ENCODE assay signal across 2 cellular contexts in the genomic region with DNA sequence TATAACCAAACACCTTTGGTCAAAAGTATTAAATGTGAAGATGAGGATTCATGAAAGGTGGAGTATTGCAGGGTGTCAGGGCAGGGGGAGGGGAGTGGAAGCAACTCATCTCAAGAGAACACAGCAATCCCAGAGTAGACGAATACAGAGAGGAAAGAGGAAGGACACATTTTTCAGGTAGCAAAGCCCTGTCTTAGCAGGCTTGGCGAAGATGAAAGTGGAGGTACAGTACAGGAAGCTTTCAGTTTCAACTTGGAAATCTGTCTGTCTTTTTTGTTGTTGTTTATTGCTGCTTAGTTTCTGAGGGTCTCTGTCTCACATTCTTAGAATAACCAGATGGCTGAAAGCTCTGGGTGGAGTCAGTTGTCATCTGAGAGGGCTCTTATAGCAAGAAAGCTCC.
TF ChIP-seq lines count a peak whose summit lies in the region.

No MANE protein-coding gene starts in this region.

TF ChIP-seq in SK-N-SH, 30 proteins besides CTCF, POLR2A, EP300 and RAD21 (continued from another document):
- TF ChIP-seq, protein P1, sequence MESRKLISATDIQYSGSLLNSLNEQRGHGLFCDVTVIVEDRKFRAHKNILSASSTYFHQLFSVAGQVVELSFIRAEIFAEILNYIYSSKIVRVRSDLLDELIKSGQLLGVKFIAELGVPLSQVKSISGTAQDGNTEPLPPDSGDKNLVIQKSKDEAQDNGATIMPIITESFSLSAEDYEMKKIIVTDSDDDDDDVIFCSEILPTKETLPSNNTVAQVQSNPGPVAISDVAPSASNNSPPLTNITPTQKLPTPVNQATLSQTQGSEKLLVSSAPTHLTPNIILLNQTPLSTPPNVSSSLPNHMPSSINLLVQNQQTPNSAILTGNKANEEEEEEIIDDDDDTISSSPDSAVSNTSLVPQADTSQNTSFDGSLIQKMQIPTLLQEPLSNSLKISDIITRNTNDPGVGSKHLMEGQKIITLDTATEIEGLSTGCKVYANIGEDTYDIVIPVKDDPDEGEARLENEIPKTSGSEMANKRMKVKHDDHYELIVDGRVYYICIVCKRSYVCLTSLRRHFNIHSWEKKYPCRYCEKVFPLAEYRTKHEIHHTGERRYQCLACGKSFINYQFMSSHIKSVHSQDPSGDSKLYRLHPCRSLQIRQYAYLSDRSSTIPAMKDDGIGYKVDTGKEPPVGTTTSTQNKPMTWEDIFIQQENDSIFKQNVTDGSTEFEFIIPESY (IDR thresholded peaks at IDR 0.05; ENCODE audit: borderline replicate concordance, low read depth): no peak
- TF ChIP-seq, protein P2, sequence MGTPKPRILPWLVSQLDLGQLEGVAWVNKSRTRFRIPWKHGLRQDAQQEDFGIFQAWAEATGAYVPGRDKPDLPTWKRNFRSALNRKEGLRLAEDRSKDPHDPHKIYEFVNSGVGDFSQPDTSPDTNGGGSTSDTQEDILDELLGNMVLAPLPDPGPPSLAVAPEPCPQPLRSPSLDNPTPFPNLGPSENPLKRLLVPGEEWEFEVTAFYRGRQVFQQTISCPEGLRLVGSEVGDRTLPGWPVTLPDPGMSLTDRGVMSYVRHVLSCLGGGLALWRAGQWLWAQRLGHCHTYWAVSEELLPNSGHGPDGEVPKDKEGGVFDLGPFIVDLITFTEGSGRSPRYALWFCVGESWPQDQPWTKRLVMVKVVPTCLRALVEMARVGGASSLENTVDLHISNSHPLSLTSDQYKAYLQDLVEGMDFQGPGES (IDR thresholded peaks at IDR 0.05; ENCODE audit: low read depth, low read length): no peak
- TF ChIP-seq TAF1 (IDR thresholded peaks at IDR 0.05; ENCODE audit: borderline replicate concordance, low read depth, low read length) (no peak), RXRA (IDR thresholded peaks at IDR 0.05; ENCODE audit: borderline replicate concordance, low read depth) (no peak), MEF2A (IDR thresholded peaks at IDR 0.05; ENCODE audit: borderline replicate concordance, low read depth) (no peak), FOSL2 (IDR thresholded peaks at IDR 0.05; ENCODE audit: borderline replicate concordance, low read depth) (no peak), FOXJ3 (CRISPR knock-in tag; IDR thresholded peaks at IDR 0.05) (no peak), TEAD4 (IDR thresholded peaks at IDR 0.05; ENCODE audit: borderline replicate concordance, insufficient read depth) (no peak), RCOR1 (IDR thresholded peaks at IDR 0.05; ENCODE audit: low read length) (no peak), YY1 (IDR thresholded peaks at IDR 0.05; ENCODE audit: low read depth) (no peak), CHD2 (IDR thresholded peaks at IDR 0.05; ENCODE audit: low read length, partially characterized antibody) (no peak), TCF12 (IDR thresholded peaks at IDR 0.05) (no peak), NRF1 (IDR thresholded peaks at IDR 0.05; ENCODE audit: low read depth, low read length) (no peak), RFX5 (IDR thresholded peaks at IDR 0.05; ENCODE audit: low read length) (no peak), ELF1 (IDR thresholded peaks at IDR 0.05) (no peak), SMC3 (IDR thresholded peaks at IDR 0.05; ENCODE audit: low read depth, low read length) (no peak)
- TF ChIP-seq, protein P3, sequence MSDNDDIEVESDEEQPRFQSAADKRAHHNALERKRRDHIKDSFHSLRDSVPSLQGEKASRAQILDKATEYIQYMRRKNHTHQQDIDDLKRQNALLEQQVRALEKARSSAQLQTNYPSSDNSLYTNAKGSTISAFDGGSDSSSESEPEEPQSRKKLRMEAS (IDR thresholded peaks at IDR 0.05; ENCODE audit: low read depth): no peak

TF ChIP-seq in SK-N-SH treated with all-trans-retinoic acid at 6 μM for 48 hours, 23 proteins besides CTCF, POLR2A, EP300 and RAD21 (continued from another document):
- TF ChIP-seq, protein P4, sequence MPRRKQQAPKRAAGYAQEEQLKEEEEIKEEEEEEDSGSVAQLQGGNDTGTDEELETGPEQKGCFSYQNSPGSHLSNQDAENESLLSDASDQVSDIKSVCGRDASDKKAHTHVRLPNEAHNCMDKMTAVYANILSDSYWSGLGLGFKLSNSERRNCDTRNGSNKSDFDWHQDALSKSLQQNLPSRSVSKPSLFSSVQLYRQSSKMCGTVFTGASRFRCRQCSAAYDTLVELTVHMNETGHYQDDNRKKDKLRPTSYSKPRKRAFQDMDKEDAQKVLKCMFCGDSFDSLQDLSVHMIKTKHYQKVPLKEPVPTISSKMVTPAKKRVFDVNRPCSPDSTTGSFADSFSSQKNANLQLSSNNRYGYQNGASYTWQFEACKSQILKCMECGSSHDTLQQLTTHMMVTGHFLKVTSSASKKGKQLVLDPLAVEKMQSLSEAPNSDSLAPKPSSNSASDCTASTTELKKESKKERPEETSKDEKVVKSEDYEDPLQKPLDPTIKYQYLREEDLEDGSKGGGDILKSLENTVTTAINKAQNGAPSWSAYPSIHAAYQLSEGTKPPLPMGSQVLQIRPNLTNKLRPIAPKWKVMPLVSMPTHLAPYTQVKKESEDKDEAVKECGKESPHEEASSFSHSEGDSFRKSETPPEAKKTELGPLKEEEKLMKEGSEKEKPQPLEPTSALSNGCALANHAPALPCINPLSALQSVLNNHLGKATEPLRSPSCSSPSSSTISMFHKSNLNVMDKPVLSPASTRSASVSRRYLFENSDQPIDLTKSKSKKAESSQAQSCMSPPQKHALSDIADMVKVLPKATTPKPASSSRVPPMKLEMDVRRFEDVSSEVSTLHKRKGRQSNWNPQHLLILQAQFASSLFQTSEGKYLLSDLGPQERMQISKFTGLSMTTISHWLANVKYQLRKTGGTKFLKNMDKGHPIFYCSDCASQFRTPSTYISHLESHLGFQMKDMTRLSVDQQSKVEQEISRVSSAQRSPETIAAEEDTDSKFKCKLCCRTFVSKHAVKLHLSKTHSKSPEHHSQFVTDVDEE (CRISPR knock-in tag; IDR thresholded peaks at IDR 0.05): no peak
- TF ChIP-seq ZFP3 (CRISPR knock-in tag; IDR thresholded peaks at IDR 0.05) (no peak), ZNF565 (CRISPR knock-in tag; conservative IDR thresholded peaks at IDR 0.05; ENCODE audit: low read depth) (no peak), ARNTL (CRISPR knock-in tag; IDR thresholded peaks at IDR 0.05; ENCODE audit: borderline replicate concordance, low read depth) (no peak)
- TF ChIP-seq, protein P5, sequence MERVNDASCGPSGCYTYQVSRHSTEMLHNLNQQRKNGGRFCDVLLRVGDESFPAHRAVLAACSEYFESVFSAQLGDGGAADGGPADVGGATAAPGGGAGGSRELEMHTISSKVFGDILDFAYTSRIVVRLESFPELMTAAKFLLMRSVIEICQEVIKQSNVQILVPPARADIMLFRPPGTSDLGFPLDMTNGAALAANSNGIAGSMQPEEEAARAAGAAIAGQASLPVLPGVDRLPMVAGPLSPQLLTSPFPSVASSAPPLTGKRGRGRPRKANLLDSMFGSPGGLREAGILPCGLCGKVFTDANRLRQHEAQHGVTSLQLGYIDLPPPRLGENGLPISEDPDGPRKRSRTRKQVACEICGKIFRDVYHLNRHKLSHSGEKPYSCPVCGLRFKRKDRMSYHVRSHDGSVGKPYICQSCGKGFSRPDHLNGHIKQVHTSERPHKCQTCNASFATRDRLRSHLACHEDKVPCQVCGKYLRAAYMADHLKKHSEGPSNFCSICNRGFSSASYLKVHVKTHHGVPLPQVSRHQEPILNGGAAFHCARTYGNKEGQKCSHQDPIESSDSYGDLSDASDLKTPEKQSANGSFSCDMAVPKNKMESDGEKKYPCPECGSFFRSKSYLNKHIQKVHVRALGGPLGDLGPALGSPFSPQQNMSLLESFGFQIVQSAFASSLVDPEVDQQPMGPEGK (CRISPR knock-in tag; IDR thresholded peaks at IDR 0.05; ENCODE audit: borderline replicate concordance): no peak
